In genomic region chr4:139453371-139454110, GRCh38 we compare ENCODE assay signal across 1 cellular context.
TF ChIP-seq lines count a peak whose summit lies in the region.

No MANE protein-coding gene starts in this region.

TF ChIP-seq in WTC11, 78 proteins besides CTCF, POLR2A, EP300 and RAD21 (continued from another document):
- TF ChIP-seq RORB (CRISPR knock-in tag; IDR thresholded peaks at IDR 0.05) (no peak), CREM (CRISPR knock-in tag; IDR thresholded peaks at IDR 0.05) (0 out of 2 replicates have a peak, but pooled peaks have one; percentile 30), ZBTB21 (CRISPR knock-in tag; IDR thresholded peaks at IDR 0.05; ENCODE audit: borderline replicate concordance) (no peak), TEAD1 (CRISPR knock-in tag; IDR thresholded peaks at IDR 0.05) (peak; percentile 23; the same call in 1 of the 2 replicates), ESRRA (CRISPR knock-in tag; IDR thresholded peaks at IDR 0.05; ENCODE audit: borderline replicate concordance) (no peak), SMAD4 (CRISPR knock-in tag; IDR thresholded peaks at IDR 0.05) (no peak), CBFB (CRISPR knock-in tag; IDR thresholded peaks at IDR 0.05; ENCODE audit: low read depth) (0 out of 2 replicates have a peak, but pooled peaks have one; percentile 16), IRF2 (CRISPR knock-in tag; IDR thresholded peaks at IDR 0.05; ENCODE audit: borderline replicate concordance, low read depth) (no peak), JAZF1 (CRISPR knock-in tag; IDR thresholded peaks at IDR 0.05) (no peak), ZNF121 (CRISPR knock-in tag; IDR thresholded peaks at IDR 0.05) (peak; percentile 66; the same call in 1 of the 2 replicates), NR2C2 (CRISPR knock-in tag; IDR thresholded peaks at IDR 0.05) (no peak), USF1 (CRISPR knock-in tag; IDR thresholded peaks at IDR 0.05) (0 out of 2 replicates have a peak, but pooled peaks have one; percentile 54), MXD4 (CRISPR knock-in tag; IDR thresholded peaks at IDR 0.05; ENCODE audit: borderline replicate concordance) (no peak), ATF1 (CRISPR knock-in tag; IDR thresholded peaks at IDR 0.05) (peak; percentile 73; the same call in 1 of the 2 replicates), TP53 (CRISPR knock-in tag; IDR thresholded peaks at IDR 0.05) (0 out of 2 replicates have a peak, but pooled peaks have one; percentile 22), FOXK1 (CRISPR knock-in tag; IDR thresholded peaks at IDR 0.05) (no peak; the same call in none of the 2 replicates), PRDM15 (CRISPR knock-in tag; IDR thresholded peaks at IDR 0.05) (no peak), SMAD3 (CRISPR knock-in tag; IDR thresholded peaks at IDR 0.05; ENCODE audit: borderline replicate concordance) (peak; percentile 92)
- TF ChIP-seq, protein P1, sequence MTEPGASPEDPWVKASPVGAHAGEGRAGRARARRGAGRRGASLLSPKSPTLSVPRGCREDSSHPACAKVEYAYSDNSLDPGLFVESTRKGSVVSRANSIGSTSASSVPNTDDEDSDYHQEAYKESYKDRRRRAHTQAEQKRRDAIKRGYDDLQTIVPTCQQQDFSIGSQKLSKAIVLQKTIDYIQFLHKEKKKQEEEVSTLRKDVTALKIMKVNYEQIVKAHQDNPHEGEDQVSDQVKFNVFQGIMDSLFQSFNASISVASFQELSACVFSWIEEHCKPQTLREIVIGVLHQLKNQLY (CRISPR knock-in tag; IDR thresholded peaks at IDR 0.05) = no peak
- TF ChIP-seq, protein P2, sequence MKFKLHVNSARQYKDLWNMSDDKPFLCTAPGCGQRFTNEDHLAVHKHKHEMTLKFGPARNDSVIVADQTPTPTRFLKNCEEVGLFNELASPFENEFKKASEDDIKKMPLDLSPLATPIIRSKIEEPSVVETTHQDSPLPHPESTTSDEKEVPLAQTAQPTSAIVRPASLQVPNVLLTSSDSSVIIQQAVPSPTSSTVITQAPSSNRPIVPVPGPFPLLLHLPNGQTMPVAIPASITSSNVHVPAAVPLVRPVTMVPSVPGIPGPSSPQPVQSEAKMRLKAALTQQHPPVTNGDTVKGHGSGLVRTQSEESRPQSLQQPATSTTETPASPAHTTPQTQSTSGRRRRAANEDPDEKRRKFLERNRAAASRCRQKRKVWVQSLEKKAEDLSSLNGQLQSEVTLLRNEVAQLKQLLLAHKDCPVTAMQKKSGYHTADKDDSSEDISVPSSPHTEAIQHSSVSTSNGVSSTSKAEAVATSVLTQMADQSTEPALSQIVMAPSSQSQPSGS (CRISPR knock-in tag; IDR thresholded peaks at IDR 0.05; ENCODE audit: borderline replicate concordance, low read depth) = no peak
- TF ChIP-seq, protein P3, sequence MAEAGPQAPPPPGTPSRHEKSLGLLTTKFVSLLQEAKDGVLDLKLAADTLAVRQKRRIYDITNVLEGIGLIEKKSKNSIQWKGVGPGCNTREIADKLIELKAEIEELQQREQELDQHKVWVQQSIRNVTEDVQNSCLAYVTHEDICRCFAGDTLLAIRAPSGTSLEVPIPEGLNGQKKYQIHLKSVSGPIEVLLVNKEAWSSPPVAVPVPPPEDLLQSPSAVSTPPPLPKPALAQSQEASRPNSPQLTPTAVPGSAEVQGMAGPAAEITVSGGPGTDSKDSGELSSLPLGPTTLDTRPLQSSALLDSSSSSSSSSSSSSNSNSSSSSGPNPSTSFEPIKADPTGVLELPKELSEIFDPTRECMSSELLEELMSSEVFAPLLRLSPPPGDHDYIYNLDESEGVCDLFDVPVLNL (CRISPR knock-in tag; IDR thresholded peaks at IDR 0.05; ENCODE audit: borderline replicate concordance, low read depth) = peak; percentile 16; the same call in 1 of the 2 replicates
- TF ChIP-seq, protein P4, sequence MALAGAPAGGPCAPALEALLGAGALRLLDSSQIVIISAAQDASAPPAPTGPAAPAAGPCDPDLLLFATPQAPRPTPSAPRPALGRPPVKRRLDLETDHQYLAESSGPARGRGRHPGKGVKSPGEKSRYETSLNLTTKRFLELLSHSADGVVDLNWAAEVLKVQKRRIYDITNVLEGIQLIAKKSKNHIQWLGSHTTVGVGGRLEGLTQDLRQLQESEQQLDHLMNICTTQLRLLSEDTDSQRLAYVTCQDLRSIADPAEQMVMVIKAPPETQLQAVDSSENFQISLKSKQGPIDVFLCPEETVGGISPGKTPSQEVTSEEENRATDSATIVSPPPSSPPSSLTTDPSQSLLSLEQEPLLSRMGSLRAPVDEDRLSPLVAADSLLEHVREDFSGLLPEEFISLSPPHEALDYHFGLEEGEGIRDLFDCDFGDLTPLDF (CRISPR knock-in tag; IDR thresholded peaks at IDR 0.05) = 0 out of 2 replicates have a peak, but pooled peaks have one; percentile 66
- TF ChIP-seq, protein P5, sequence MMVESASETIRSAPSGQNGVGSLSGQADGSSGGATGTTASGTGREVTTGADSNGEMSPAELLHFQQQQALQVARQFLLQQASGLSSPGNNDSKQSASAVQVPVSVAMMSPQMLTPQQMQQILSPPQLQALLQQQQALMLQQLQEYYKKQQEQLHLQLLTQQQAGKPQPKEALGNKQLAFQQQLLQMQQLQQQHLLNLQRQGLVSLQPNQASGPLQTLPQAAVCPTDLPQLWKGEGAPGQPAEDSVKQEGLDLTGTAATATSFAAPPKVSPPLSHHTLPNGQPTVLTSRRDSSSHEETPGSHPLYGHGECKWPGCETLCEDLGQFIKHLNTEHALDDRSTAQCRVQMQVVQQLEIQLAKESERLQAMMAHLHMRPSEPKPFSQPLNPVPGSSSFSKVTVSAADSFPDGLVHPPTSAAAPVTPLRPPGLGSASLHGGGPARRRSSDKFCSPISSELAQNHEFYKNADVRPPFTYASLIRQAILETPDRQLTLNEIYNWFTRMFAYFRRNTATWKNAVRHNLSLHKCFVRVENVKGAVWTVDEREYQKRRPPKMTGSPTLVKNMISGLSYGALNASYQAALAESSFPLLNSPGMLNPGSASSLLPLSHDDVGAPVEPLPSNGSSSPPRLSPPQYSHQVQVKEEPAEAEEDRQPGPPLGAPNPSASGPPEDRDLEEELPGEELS (CRISPR knock-in tag; IDR thresholded peaks at IDR 0.05) = no peak
- TF ChIP-seq, protein P6, sequence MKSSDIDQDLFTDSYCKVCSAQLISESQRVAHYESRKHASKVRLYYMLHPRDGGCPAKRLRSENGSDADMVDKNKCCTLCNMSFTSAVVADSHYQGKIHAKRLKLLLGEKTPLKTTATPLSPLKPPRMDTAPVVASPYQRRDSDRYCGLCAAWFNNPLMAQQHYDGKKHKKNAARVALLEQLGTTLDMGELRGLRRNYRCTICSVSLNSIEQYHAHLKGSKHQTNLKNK (CRISPR knock-in tag; IDR thresholded peaks at IDR 0.05) = no peak
TF ChIP-seq in WTC11: peak in this region for 22.
